8 cellular contexts compared by ENCODE assay signal in the genomic region with DNA sequence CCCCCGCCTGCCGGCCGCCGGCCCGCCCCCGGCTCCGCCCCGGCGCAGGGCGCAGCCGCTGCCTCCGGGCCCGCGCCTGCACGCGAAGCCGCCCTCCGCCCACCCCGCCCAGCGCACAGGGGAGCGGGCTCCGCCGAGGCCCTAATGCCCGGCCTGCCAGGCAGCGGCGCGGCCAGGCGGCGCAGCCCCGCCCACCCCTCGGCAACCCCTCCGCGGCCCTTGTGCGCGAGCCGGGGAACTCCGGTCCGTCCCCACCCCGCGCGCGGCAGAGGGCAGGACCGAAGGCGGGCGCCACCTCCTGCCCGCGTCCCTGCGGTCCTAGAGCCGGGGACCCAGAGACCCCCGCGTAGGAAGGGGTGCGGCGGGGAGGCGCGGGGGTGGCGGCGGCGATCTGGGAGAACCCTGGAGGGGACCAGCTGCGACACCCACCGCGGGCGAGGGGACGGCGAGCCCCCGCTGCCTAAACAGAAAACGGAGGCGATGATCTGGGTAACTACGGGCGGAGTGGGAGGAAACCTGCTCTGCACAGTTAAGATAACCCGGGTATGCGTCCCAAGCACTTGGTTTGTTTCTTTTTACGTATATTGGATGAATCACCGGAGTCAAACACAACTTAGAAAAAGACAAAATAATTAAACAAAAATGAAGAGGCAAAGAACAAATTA. TPM values are rescaled to one million over a fixed set of nuclear protein-coding genes. Genes with fewer than 3 reads are reported as not detected.
DNase-seq lines count a peak whose midpoint lies in the region; ATAC-seq and TF ChIP-seq lines count a peak whose summit lies in the region.

No MANE protein-coding gene starts in this region.

- peak; percentile 96 for DNase-seq in BE2C
- peak; percentile 46 for DNase-seq in NCI-H524 treated with DMSO at 0.1 percent for 48 hours (lab: John Stamatoyannopoulos, UW)
- peak; percentile 90 for DNase-seq in activated CD4-positive, alpha-beta T cell treated with anti-CD3 and anti-CD28 coated beads, Interleukin-2, amount 10 ng/mL, durations not matched to agents 7 days and 5 days
- peak; percentile 96 for DNase-seq in coronary artery (ENCODE audit: low spot score)
- peak; percentile 94 to 99 for DNase-seq in left lung
- DNase-seq in stimulated activated CD4-positive, alpha-beta T cell treated with anti-CD3 and anti-CD28 coated beads, Interleukin-2, amount 100 ng/mL, for 4 hours (ENCODE audit: low read depth): peak; percentile 87

- CTCF ChIA-PET in activated CD4-positive, alpha-beta T cell treated with anti-CD3 and anti-CD28 coated beads, Interleukin-2, amount 10 ng/mL, durations not matched to agents 7 days and 5 days (lab: Charles Lee): interaction anchor here (1.1 to 1.7 kb wide), 2 partner anchors 12 to 42 kb away, joined by 3 to 4 read pairs; no protein-coding TSS in a partner anchor

- POLR2A ChIA-PET in activated CD4-positive, alpha-beta T cell treated with anti-CD3 and anti-CD28 coated beads, Interleukin-2, amount 10 ng/mL, durations not matched to agents 7 days and 5 days (lab: Charles Lee): interaction anchor here (0.7 kb wide), 1 partner anchor 79 kb away, joined by 4 read pairs; no protein-coding TSS in a partner anchor

- H3K4me3 ChIP-seq in BE2C (ENCODE audit: low read depth, low read length): peak overlapping the region; percentile 76
- peak overlapping the region; percentile 92 for H3K4me3 ChIP-seq in coronary artery
- peak overlapping the region; percentile 62 to 72 for H3K4me3 ChIP-seq in left lung

- H3K27me3 ChIP-seq in BE2C (no peaks in the 10 kb centered on the region), left lung (no peaks in the 10 kb centered on the region)

- H3K27ac ChIP-seq in coronary artery (peak overlapping the region; percentile 96), left lung (peak overlapping the region; percentile 93 to 96)

- intact Hi-C loops in left lung (cut with DNase I): no loop called here

- peaks cover 40% of the 10 kb centered on the region for H3K4me1 Mint-ChIP-seq in activated CD4-positive, alpha-beta T cell treated with anti-CD3 and anti-CD28 coated beads, Interleukin-2, amount 10 ng/mL, durations not matched to agents 7 days and 5 days

- H3K9me3 Mint-ChIP-seq in activated CD4-positive, alpha-beta T cell treated with anti-CD3 and anti-CD28 coated beads, Interleukin-2, amount 10 ng/mL, durations not matched to agents 7 days and 5 days: no peaks in the 10 kb centered on the region

- ATAC-seq in GM19035 (IDR thresholded peaks at IDR 0.05; ENCODE audit: unreplicated experiment) (peak; percentile 73), HG03280 (IDR thresholded peaks at IDR 0.05; ENCODE audit: unreplicated experiment) (peak; percentile 75), left lung (peak; percentile 92)

- H3K4me3 Mint-ChIP-seq in activated CD4-positive, alpha-beta T cell treated with anti-CD3 and anti-CD28 coated beads, Interleukin-2, amount 10 ng/mL, durations not matched to agents 7 days and 5 days: peak overlapping the region; percentile 81

- no peaks in the 10 kb centered on the region for H3K27me3 Mint-ChIP-seq in activated CD4-positive, alpha-beta T cell treated with anti-CD3 and anti-CD28 coated beads, Interleukin-2, amount 10 ng/mL, durations not matched to agents 7 days and 5 days

- H3K4me1 ChIP-seq in BE2C: no peaks in the 10 kb centered on the region
- peaks cover 16 to 60% of the 10 kb centered on the region in 2 donors for H3K4me1 ChIP-seq in left lung

- H3K36me3 ChIP-seq in BE2C: no peaks in the 10 kb centered on the region
- no peaks in the 10 kb centered on the region for H3K36me3 ChIP-seq in left lung

- no peaks in the 10 kb centered on the region for H3K9me3 ChIP-seq in BE2C
- no peaks in the 10 kb centered on the region for H3K9me3 ChIP-seq in left lung

- TF ChIP-seq CTCF in BE2C (IDR thresholded peaks at IDR 0.05; ENCODE audit: low read depth, low read length) (no peak), coronary artery (IDR thresholded peaks at IDR 0.05) (no peak), left lung (IDR thresholded peaks at IDR 0.05) (no peak)

- H3K27ac Mint-ChIP-seq in activated CD4-positive, alpha-beta T cell treated with anti-CD3 and anti-CD28 coated beads, Interleukin-2, amount 10 ng/mL, durations not matched to agents 7 days and 5 days: peak overlapping the region; percentile 89

- H3K36me3 Mint-ChIP-seq in activated CD4-positive, alpha-beta T cell treated with anti-CD3 and anti-CD28 coated beads, Interleukin-2, amount 10 ng/mL, durations not matched to agents 7 days and 5 days (ENCODE audit: low read depth): no peaks in the 10 kb centered on the region

RNA-seq across cellular contexts. Expression of gene USP12, which starts 0.4 kb away (rescaled TPM):
- polyA plus RNA-seq in BE2C (2012; ENCODE audit: insufficient read depth, insufficient read length, low read depth): 11.6 TPM
- total RNA-seq in activated CD4-positive, alpha-beta T cell treated with anti-CD3 and anti-CD28 coated beads, Interleukin-2, amount 10 ng/mL, durations not matched to agents 7 days and 5 days: 10 to 100 TPM; 18.7 to 20.7 TPM
- total RNA-seq in left lung: 10 to 100 TPM; 22.8 to 29.3 TPM

Comparison
In these comparisons a context has a peak if more than half of its experiments do, and no peak if none do; other contexts are left out.
1. Peak in every context shown above with its lines: DNase-seq, ATAC-seq, H3K4me3 ChIP-seq and H3K27ac ChIP-seq.
2. DNase-seq: peak in every context shown above with its lines; median percentile 96 in left lung; 96 in BE2C; 96 in coronary artery; 90 in activated CD4-positive, alpha-beta T cell treated with anti-CD3 and anti-CD28 coated beads, Interleukin-2, amount 10 ng/mL, durations not matched to agents 7 days and 5 days; 87 in stimulated activated CD4-positive, alpha-beta T cell treated with anti-CD3 and anti-CD28 coated beads, Interleukin-2, amount 100 ng/mL, for 4 hours; 46 in NCI-H524 treated with DMSO at 0.1 percent for 48 hours.